In genomic region chr14:100826371-100827139, GRCh38 we compare ENCODE assay signal across 14 cellular contexts. TPM values are rescaled to one million over a fixed set of nuclear protein-coding genes. Genes with fewer than 3 reads are reported as not detected.
DNase-seq lines count a peak whose midpoint lies in the region; TF ChIP-seq lines count a peak whose summit lies in the region.
"Had no signal": no experiment of that assay in that cellular context is flagged by ENCODE, and none has a peak within 500 bp of the region (broad histone marks: within the 10 kb centered on the region; RNA-seq: fewer than 3 reads in every experiment).

No MANE protein-coding gene starts in this region.

- H3K9ac ChIP-seq in endocrine pancreas (ENCODE audit: control insufficient read depth, insufficient read depth, low read length) = peak overlapping the region; percentile 30

- H3K27me3 ChIP-seq in ACC112 (ENCODE audit: insufficient read depth, low read length) = peaks cover 7% of the 10 kb centered on the region
- H3K27me3 ChIP-seq in endocrine pancreas (ENCODE audit: control insufficient read depth, insufficient read depth, low read length) = no peaks in the 10 kb centered on the region
- no peaks in the 10 kb centered on the region for H3K27me3 ChIP-seq in prostate gland (replicated peaks; ENCODE audit: insufficient read depth)
- no peaks in the 10 kb centered on the region for H3K27me3 ChIP-seq in H7 (ENCODE audit: control insufficient read depth, insufficient read depth, low read length)

- DNase-seq in LHCN-M2 (ENCODE audit: low read depth) = peak; percentile 21
- no peak for DNase-seq in prostate gland (ENCODE audit: low spot score)
- DNase-seq in H7 = no peak
- DNase-seq in activated T-helper 2 cell treated with anti-CD3 and anti-CD28 coated beads, Interferon-gamma antibody, Interleukin-2, Interleukin-4, amounts not matched to agents 10 μg/mL and 5 μg/mL and 100 μg/mL, durations not matched to agents 14 hours and 24 hours and 36 hours (ENCODE audit: low spot score) = no peak
- DNase-seq in GM19240 (ENCODE audit: insufficient read length, low spot score) = no peak
- DNase-seq in NCI-H2171 (lab: John Stamatoyannopoulos, UW) = no peak
- DNase-seq: activated T-cell treated with anti-CD3 and anti-CD28 coated beads, Interleukin-2, amount 50 U/mL, for 1 hour; natural killer cell; NCI-H187; stimulated activated CD4-positive, alpha-beta T cell treated with anti-CD3 and anti-CD28 coated beads, Interleukin-4, amount 100 ng/mL, for 24 hours had no signal

- WGBS in prostate gland = 48% methylated on average over 32 of the region's 32 CpGs

- H3K9me3 ChIP-seq in endocrine pancreas (ENCODE audit: control insufficient read depth, low read length) = no peaks in the 10 kb centered on the region
- no peaks in the 10 kb centered on the region for H3K9me3 ChIP-seq in prostate gland
- H3K9me3 ChIP-seq: thyroid gland had no signal

- no peak overlapping the region for H3K27ac Mint-ChIP-seq in activated T-helper 2 cell treated with anti-CD3 and anti-CD28 coated beads, Interferon-gamma antibody, Interleukin-2, Interleukin-4, amounts not matched to agents 10 μg/mL and 5 μg/mL and 100 μg/mL, durations not matched to agents 14 hours and 24 hours and 36 hours
- H3K27ac Mint-ChIP-seq: natural killer cell had no signal

- H3K4me1 Mint-ChIP-seq in activated T-helper 2 cell treated with anti-CD3 and anti-CD28 coated beads, Interferon-gamma antibody, Interleukin-2, Interleukin-4, amounts not matched to agents 10 μg/mL and 5 μg/mL and 100 μg/mL, durations not matched to agents 14 hours and 24 hours and 36 hours (ENCODE audit: low read depth) = no peaks in the 10 kb centered on the region

- peak overlapping the region; percentile 72 for H3K27ac ChIP-seq in ACC112 (ENCODE audit: low read depth, low read length)
- peak overlapping the region in 1 of 2 donors; percentile 7 for H3K27ac ChIP-seq in prostate gland
- H3K27ac ChIP-seq: C4-2B, thyroid gland had no signal

- H3K27me3 Mint-ChIP-seq in activated T-helper 2 cell treated with anti-CD3 and anti-CD28 coated beads, Interferon-gamma antibody, Interleukin-2, Interleukin-4, amounts not matched to agents 10 μg/mL and 5 μg/mL and 100 μg/mL, durations not matched to agents 14 hours and 24 hours and 36 hours (ENCODE audit: low read depth) = peaks cover 27% of the 10 kb centered on the region

- H3K4me1 ChIP-seq in ACC112 (ENCODE audit: control insufficient read depth, insufficient read depth, low read length, unreplicated experiment) (no peaks in the 10 kb centered on the region), endocrine pancreas (ENCODE audit: control insufficient read depth, insufficient read depth, low read length) (no peaks in the 10 kb centered on the region), prostate gland (replicated peaks) (peaks cover 3% of the 10 kb centered on the region)
- H3K4me1 ChIP-seq: thyroid gland had no signal

- no peaks in the 10 kb centered on the region for H3K36me3 Mint-ChIP-seq in activated T-helper 2 cell treated with anti-CD3 and anti-CD28 coated beads, Interferon-gamma antibody, Interleukin-2, Interleukin-4, amounts not matched to agents 10 μg/mL and 5 μg/mL and 100 μg/mL, durations not matched to agents 14 hours and 24 hours and 36 hours (ENCODE audit: low read depth)
- H3K36me3 Mint-ChIP-seq: natural killer cell had no signal

- H3K4me3 ChIP-seq in ACC112 (ENCODE audit: low read depth, low read length) (peak overlapping the region; percentile 85), endocrine pancreas (ENCODE audit: control insufficient read depth, insufficient read depth, low read length) (no peak overlapping the region), prostate gland (peak overlapping the region; percentile 18 to 22), H7 (ENCODE audit: insufficient read depth, low read depth, low read length) (no peak overlapping the region)
- H3K4me3 ChIP-seq: thyroid gland had no signal

- no peak for TF ChIP-seq POLR2A in prostate gland (IDR thresholded peaks at IDR 0.05)

- intact Hi-C loops in prostate gland (cut with DNase I) = no loop called here
- intact Hi-C loops in activated T-helper 2 cell treated with anti-CD3 and anti-CD28 coated beads, Interferon-gamma antibody, Interleukin-2, Interleukin-4, amounts not matched to agents 10 μg/mL and 5 μg/mL and 100 μg/mL, durations not matched to agents 14 hours and 24 hours and 36 hours (cut with micrococcal nuclease) = no loop called here

- peaks cover 5% of the 10 kb centered on the region for H3K9me3 Mint-ChIP-seq in activated T-helper 2 cell treated with anti-CD3 and anti-CD28 coated beads, Interferon-gamma antibody, Interleukin-2, Interleukin-4, amounts not matched to agents 10 μg/mL and 5 μg/mL and 100 μg/mL, durations not matched to agents 14 hours and 24 hours and 36 hours

- no peak overlapping the region for H3K4me3 Mint-ChIP-seq in activated T-helper 2 cell treated with anti-CD3 and anti-CD28 coated beads, Interferon-gamma antibody, Interleukin-2, Interleukin-4, amounts not matched to agents 10 μg/mL and 5 μg/mL and 100 μg/mL, durations not matched to agents 14 hours and 24 hours and 36 hours (ENCODE audit: low read depth)
- H3K4me3 Mint-ChIP-seq: natural killer cell had no signal

- no peak for TF ChIP-seq CTCF in prostate gland (IDR thresholded peaks at IDR 0.05)

- H3K36me3 ChIP-seq in ACC112 (ENCODE audit: insufficient read depth, low read length) (peaks cover 6% of the 10 kb centered on the region; the same call in 1 of the 2 replicates), endocrine pancreas (ENCODE audit: control insufficient read depth, insufficient read depth, low read length) (no peaks in the 10 kb centered on the region), prostate gland (no peaks in the 10 kb centered on the region), H7 (replicated peaks; ENCODE audit: control insufficient read depth, insufficient read depth, low read length) (no peaks in the 10 kb centered on the region)
- H3K36me3 ChIP-seq: thyroid gland had no signal

- H3K79me2 ChIP-seq in ACC112 (ENCODE audit: control insufficient read depth, insufficient read depth, low read length, unreplicated experiment) = peaks cover 48% of the 10 kb centered on the region

- no peak overlapping the region for H2AFZ ChIP-seq in ACC112 (ENCODE audit: low read length, unreplicated experiment)

RNA-seq across cellular contexts. Expression of gene MEG3, which starts 0.6 kb away (rescaled TPM):
- total RNA-seq in LHCN-M2 (2014; rRNA removed) (80.9 and 81.0 TPM in 2 replicates), prostate gland (100 to 1,000 TPM in 1 of 2 donors, 10 to 100 TPM in 1; 21.9 to 135 TPM)
- polyA plus RNA-seq in LHCN-M2 (2012) = 38.1 TPM
- 0.04 and 0.31 TPM in 2 replicates for total RNA-seq in H7 (2014; rRNA removed; shearing (Covaris generic))
- not detected in 2 replicates for total RNA-seq in activated T-helper 2 cell treated with anti-CD3 and anti-CD28 coated beads, Interferon-gamma antibody, Interleukin-2, Interleukin-4, amounts not matched to agents 10 μg/mL and 5 μg/mL and 100 μg/mL, durations not matched to agents 14 hours and 24 hours and 36 hours

Comparison
In these comparisons a context has a peak if more than half of its experiments do, and no peak if none do; other contexts are left out.
1. H3K4me3 ChIP-seq: peak in ACC112 (single experiment) and prostate gland (2 of 2); none in endocrine pancreas (single experiment) and H7 (single experiment).
2. RNA of gene MEG3, which starts 0.6 kb away (total RNA-seq): 21.9 to 135 TPM in prostate gland and 80.9 to 81.0 TPM in LHCN-M2; 0.04 to 0.31 TPM in H7 and not detected in activated T-helper 2 cell treated with anti-CD3 and anti-CD28 coated beads, Interferon-gamma antibody, Interleukin-2, Interleukin-4, amounts not matched to agents 10 μg/mL and 5 μg/mL and 100 μg/mL, durations not matched to agents 14 hours and 24 hours and 36 hours; every median in the first group is over 10 times any median in the second.